Comparison of ENCODE assay signal across 1 cellular context in genomic region chr22:21443735-21444421, GRCh38.
TF ChIP-seq lines count a peak whose summit lies in the region.

No MANE protein-coding gene starts in this region.

TF ChIP-seq in H1, 55 proteins besides CTCF, POLR2A, EP300 and RAD21 (continued from another document):
- no peak for TF ChIP-seq CHD1 (IDR thresholded peaks at IDR 0.05; ENCODE audit: low read depth, low read length)
- TF ChIP-seq ATF2 (IDR thresholded peaks at IDR 0.05; ENCODE audit: low read length), result no peak
- no peak for TF ChIP-seq TAF7 (optimal IDR thresholded peaks at IDR 0.05; ENCODE audit: borderline replicate concordance, low read depth, low read length)
- no peak for TF ChIP-seq SIX5 (IDR thresholded peaks at IDR 0.05; ENCODE audit: low read depth, low read length)
TF ChIP-seq in H1: peak in this region for 0.
